In genomic region chr11:13680501-13681264, GRCh38 we compare ENCODE assay signal across 9 cellular contexts. TPM values are rescaled to one million over a fixed set of nuclear protein-coding genes. Genes with fewer than 3 reads are reported as not detected.
DNase-seq lines count a peak whose midpoint lies in the region; ATAC-seq and TF ChIP-seq lines count a peak whose summit lies in the region.
"Had no signal": no experiment of that assay in that cellular context is flagged by ENCODE, and none has a peak within 500 bp of the region (broad histone marks: within the 10 kb centered on the region; RNA-seq: fewer than 3 reads in every experiment).

No MANE protein-coding gene starts in this region.

- H3K4me3 Mint-ChIP-seq in activated CD4-positive, alpha-beta T cell treated with anti-CD3 and anti-CD28 coated beads for 36 hours: no peak overlapping the region
- H3K4me3 Mint-ChIP-seq: activated naive CD8-positive, alpha-beta T cell treated with anti-CD3 and anti-CD28 coated beads, Interleukin-2, amount 10 ng/mL, durations not matched to agents 7 days and 5 days had no signal

- H3K9me3 Mint-ChIP-seq in activated CD4-positive, alpha-beta T cell treated with anti-CD3 and anti-CD28 coated beads for 36 hours (ENCODE audit: low read depth): no peaks in the 10 kb centered on the region
- H3K9me3 Mint-ChIP-seq: activated naive CD8-positive, alpha-beta T cell treated with anti-CD3 and anti-CD28 coated beads, Interleukin-2, amount 10 ng/mL, durations not matched to agents 7 days and 5 days had no signal

- peaks cover 17% of the 10 kb centered on the region for H3K36me3 Mint-ChIP-seq in activated CD4-positive, alpha-beta T cell treated with anti-CD3 and anti-CD28 coated beads for 36 hours (ENCODE audit: low read depth)

- no peaks in the 10 kb centered on the region for H3K9me3 ChIP-seq in left lung

- peaks cover 12 to 84% of the 10 kb centered on the region in 2 donors for H3K4me1 ChIP-seq in left lung

- POLR2A ChIA-PET in activated CD4-positive, alpha-beta T cell treated with anti-CD3 and anti-CD28 coated beads for 36 hours (lab: Charles Lee): interaction anchor here (0.6 kb wide), 1 partner anchor 12 kb away, joined by 3 read pairs; no protein-coding TSS in a partner anchor

- TF ChIP-seq CTCF in left lung (IDR thresholded peaks at IDR 0.05): no peak

- ATAC-seq in GM18870 (IDR thresholded peaks at IDR 0.05; ENCODE audit: unreplicated experiment) (peak; percentile 79), HG02610 (IDR thresholded peaks at IDR 0.05; ENCODE audit: unreplicated experiment) (peak; percentile 83), left lung (peak; percentile 62)
- no peak for ATAC-seq in activated CD4-positive, alpha-beta T cell treated with anti-CD3 and anti-CD28 coated beads for 36 hours

- H3K27me3 ChIP-seq in left lung: no peaks in the 10 kb centered on the region

- H3K27ac ChIP-seq in left lung: peak overlapping the region in 1 of 2 donors; percentile 75

- intact Hi-C loops in left lung (cut with DNase I): no loop called here
- intact Hi-C loops in activated CD4-positive, alpha-beta T cell treated with anti-CD3 and anti-CD28 coated beads for 36 hours (cut with DNase I, micrococcal nuclease): no loop called here

- CTCF ChIA-PET in activated CD4-positive, alpha-beta T cell treated with anti-CD3 and anti-CD28 coated beads for 36 hours (lab: Charles Lee): interaction anchor here (0.6 kb wide), 1 partner anchor 13 kb away, joined by 3 read pairs; no protein-coding TSS in a partner anchor

- no peak overlapping the region for H3K4me3 ChIP-seq in left lung

- peaks cover 45% of the 10 kb centered on the region for H3K4me1 Mint-ChIP-seq in activated CD4-positive, alpha-beta T cell treated with anti-CD3 and anti-CD28 coated beads for 36 hours

- no peaks in the 10 kb centered on the region for H3K27me3 Mint-ChIP-seq in activated CD4-positive, alpha-beta T cell treated with anti-CD3 and anti-CD28 coated beads for 36 hours
- H3K27me3 Mint-ChIP-seq: activated naive CD8-positive, alpha-beta T cell treated with anti-CD3 and anti-CD28 coated beads, Interleukin-2, amount 10 ng/mL, durations not matched to agents 7 days and 5 days had no signal

- peak; percentile 9 for DNase-seq in NOMO-1 treated with dmso at 0.1 percent for 144 hours (lab: John Stamatoyannopoulos, UW; ENCODE audit: unreplicated experiment)
- peak in 1 of 2 donors; percentile 35 for DNase-seq in left lung
- no peak for DNase-seq in SW 1271 (lab: John Stamatoyannopoulos, UW)
- no peak for DNase-seq in stimulated activated CD8-positive, alpha-beta memory T cell treated with anti-CD3 and anti-CD28 coated beads, Interleukin-4, amount 100 ng/mL, for 48 hours
- no peak for DNase-seq in NCI-H1436 treated with DMSO at 0.1 percent for 48 hours (lab: John Stamatoyannopoulos, UW)
- no peak for DNase-seq in activated CD4-positive, alpha-beta T cell treated with anti-CD3 and anti-CD28 coated beads for 36 hours
- DNase-seq: activated naive CD8-positive, alpha-beta T cell treated with anti-CD3 and anti-CD28 coated beads, Interleukin-2, amount 10 ng/mL, durations not matched to agents 7 days and 5 days had no signal

- no peaks in the 10 kb centered on the region for H3K36me3 ChIP-seq in left lung

- H3K27ac Mint-ChIP-seq in activated CD4-positive, alpha-beta T cell treated with anti-CD3 and anti-CD28 coated beads for 36 hours: no peak overlapping the region
- H3K27ac Mint-ChIP-seq: activated naive CD8-positive, alpha-beta T cell treated with anti-CD3 and anti-CD28 coated beads, Interleukin-2, amount 10 ng/mL, durations not matched to agents 7 days and 5 days had no signal

RNA-seq across cellular contexts. Expression of gene FAR1, which starts 12.2 kb away (rescaled TPM):
- 10 to 100 TPM; 51.0 to 69.2 TPM for total RNA-seq in left lung
- 10 to 100 TPM; 34.8 to 36.4 TPM for total RNA-seq in activated CD4-positive, alpha-beta T cell treated with anti-CD3 and anti-CD28 coated beads for 36 hours
